In genomic region chr13:102798653-102799543, GRCh38 we compare ENCODE assay signal across 1 cellular context.
TF ChIP-seq lines count a peak whose summit lies in the region.

BIVM (plus strand) TSS chr13:102799119; CDS start chr13:102807268, 8,149 bp downstream.
POGLUT2 (minus strand) TSS chr13:102798976; CDS start chr13:102798670, 306 bp downstream.

TF ChIP-seq in WTC11, 78 proteins besides CTCF, POLR2A, EP300 and RAD21 (continued from another document):
- TF ChIP-seq PRDM15 (CRISPR knock-in tag; IDR thresholded peaks at IDR 0.05): no peak
- TF ChIP-seq ZNF396 (CRISPR knock-in tag; IDR thresholded peaks at IDR 0.05; ENCODE audit: borderline replicate concordance): no peak
- peak; percentile 96 for TF ChIP-seq NFYB (CRISPR knock-in tag; conservative IDR thresholded peaks at IDR 0.05; ENCODE audit: low read depth)
- no peak for TF ChIP-seq STAT6 (CRISPR knock-in tag; conservative IDR thresholded peaks at IDR 0.05; ENCODE audit: low read depth)
- peak; percentile 63 for TF ChIP-seq ETV6 (CRISPR knock-in tag; IDR thresholded peaks at IDR 0.05)
- no peak for TF ChIP-seq IRF1 (CRISPR knock-in tag; IDR thresholded peaks at IDR 0.05)
- no peak for TF ChIP-seq ELF4 (CRISPR knock-in tag; IDR thresholded peaks at IDR 0.05; ENCODE audit: low read depth)
- no peak; the same call in 1 of the 2 replicates for TF ChIP-seq FOXP1 (CRISPR knock-in tag; IDR thresholded peaks at IDR 0.05; ENCODE audit: borderline replicate concordance)
- TF ChIP-seq ZNF416 (CRISPR knock-in tag; IDR thresholded peaks at IDR 0.05): no peak
- TF ChIP-seq NFE2L1 (CRISPR knock-in tag; IDR thresholded peaks at IDR 0.05): no peak
- no peak for TF ChIP-seq ZNF219 (CRISPR knock-in tag; IDR thresholded peaks at IDR 0.05; ENCODE audit: borderline replicate concordance)
- TF ChIP-seq MXD4 (CRISPR knock-in tag; IDR thresholded peaks at IDR 0.05; ENCODE audit: borderline replicate concordance): no peak
- no peak for TF ChIP-seq NR2C2 (CRISPR knock-in tag; IDR thresholded peaks at IDR 0.05)
- TF ChIP-seq ZNF317 (CRISPR knock-in tag; IDR thresholded peaks at IDR 0.05; ENCODE audit: borderline replicate concordance, low read depth): no peak
- no peak for TF ChIP-seq ATF3 (CRISPR knock-in tag; conservative IDR thresholded peaks at IDR 0.05)
- no peak for TF ChIP-seq TEAD1 (CRISPR knock-in tag; IDR thresholded peaks at IDR 0.05)
- TF ChIP-seq AR (CRISPR knock-in tag; IDR thresholded peaks at IDR 0.05): no peak
- no peak for TF ChIP-seq NR1H2 (CRISPR knock-in tag; IDR thresholded peaks at IDR 0.05)
- no peak for TF ChIP-seq E2F1 (CRISPR knock-in tag; IDR thresholded peaks at IDR 0.05)
- no peak for TF ChIP-seq KAT7 (CRISPR knock-in tag; IDR thresholded peaks at IDR 0.05; ENCODE audit: borderline replicate concordance)
- TF ChIP-seq ZNF671 (CRISPR knock-in tag; IDR thresholded peaks at IDR 0.05): no peak
- peak; percentile 47; the same call in 1 of the 2 replicates for TF ChIP-seq ARID4B (CRISPR knock-in tag; IDR thresholded peaks at IDR 0.05; ENCODE audit: borderline replicate concordance)
- TF ChIP-seq ZNF423 (CRISPR knock-in tag; IDR thresholded peaks at IDR 0.05): no peak
- no peak for TF ChIP-seq CBFB (CRISPR knock-in tag; IDR thresholded peaks at IDR 0.05; ENCODE audit: low read depth)
- no peak for TF ChIP-seq FOXJ3 (CRISPR knock-in tag; IDR thresholded peaks at IDR 0.05; ENCODE audit: borderline replicate concordance)
